ENCODE assay signal across 10 cellular contexts in the genomic region with DNA sequence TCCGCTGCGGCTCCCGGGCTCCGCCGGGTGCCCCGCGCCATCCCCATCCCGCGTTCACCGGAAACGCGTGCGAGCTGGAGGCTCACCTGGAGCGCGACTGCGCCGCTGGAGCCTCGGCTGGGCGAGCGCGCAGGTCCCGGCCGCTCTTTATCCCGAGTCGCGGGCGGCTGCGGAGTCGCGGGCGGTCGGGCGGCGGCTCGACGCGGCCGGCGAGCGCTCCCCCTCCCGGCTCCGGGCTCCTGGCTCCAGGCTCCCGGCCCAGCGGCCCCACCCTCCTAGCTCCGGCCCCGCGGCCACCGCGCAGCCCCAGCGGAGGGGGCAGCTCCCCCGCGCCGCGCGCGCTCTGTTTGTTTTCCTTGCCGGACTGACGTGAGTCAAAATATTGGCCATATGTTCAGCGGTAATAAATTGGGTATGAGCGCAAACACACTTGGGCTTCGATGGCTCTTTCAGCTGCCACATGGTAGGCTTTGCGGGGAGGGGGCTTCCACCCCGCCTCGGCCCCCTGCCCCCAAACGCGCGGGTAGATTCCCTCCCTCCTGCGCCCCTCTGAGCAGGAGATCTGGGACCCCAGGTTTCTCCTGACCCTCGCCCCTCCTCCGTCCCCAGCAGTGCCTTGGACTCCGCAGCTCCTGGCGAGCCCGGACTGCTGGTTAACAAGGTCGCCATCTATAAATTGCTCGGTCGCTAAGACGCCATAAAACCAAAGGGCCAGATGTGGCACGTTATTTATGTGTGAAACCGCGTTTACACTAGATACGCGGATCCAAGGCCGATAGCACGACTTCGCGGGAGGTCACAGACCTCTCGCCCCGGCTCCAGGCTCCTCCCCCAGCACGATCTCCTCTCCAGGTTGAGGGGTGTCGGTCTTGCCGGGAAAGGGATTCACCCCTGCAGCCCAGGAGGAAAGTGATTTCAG. TPM values are rescaled to one million over a fixed set of nuclear protein-coding genes. Genes with fewer than 3 reads are reported as not detected.
DNase-seq lines count a peak whose midpoint lies in the region; ATAC-seq and TF ChIP-seq lines count a peak whose summit lies in the region.
"Had no signal": no experiment of that assay in that cellular context is flagged by ENCODE, and none has a peak within 500 bp of the region (broad histone marks: within the 10 kb centered on the region; RNA-seq: fewer than 3 reads in every experiment).

No MANE protein-coding gene starts in this region.

- ATAC-seq in gastrocnemius medialis (no peak), HG02885 (IDR thresholded peaks at IDR 0.05; ENCODE audit: poor library complexity, unreplicated experiment) (no peak), HG02759 (IDR thresholded peaks at IDR 0.05; ENCODE audit: unreplicated experiment) (no peak)

- peak overlapping the region; percentile 17 for H3K4me3 Mint-ChIP-seq in T-helper 2 cell treated with Interferon-gamma antibody and Interleukin-4, amounts not matched to agents 5 μg/mL and 100 μg/mL, for 36 hours

- H3K4me3 ChIP-seq in iPS DF 6.9 (ENCODE audit: low read length) (peak overlapping the region; percentile 21; the same call in 1 of the 2 replicates), gastrocnemius medialis (peak overlapping the region in 3 of 4 donors; percentile 24 to 34 (median 29))

- DNase-seq in T-helper 2 cell treated with Interferon-gamma antibody and Interleukin-4, amounts not matched to agents 5 μg/mL and 100 μg/mL, for 36 hours (ENCODE audit: low spot score): no peak
- DNase-seq in T-helper 2 cell (no peak), SHP77 treated with DMSO at 0.1 percent for 48 hours (lab: John Stamatoyannopoulos, UW) (peak; percentile 84), iPS DF 6.9 (ENCODE audit: low read depth, low spot score) (no peak), gastrocnemius medialis (no peak), activated gamma-delta T cell treated with Interleukin-2 at 50 U/mL for 16 hours (no peak)
- DNase-seq: activated naive CD4-positive, alpha-beta T cell had no signal

- H3K27ac Mint-ChIP-seq in T-helper 2 cell treated with Interferon-gamma antibody and Interleukin-4, amounts not matched to agents 5 μg/mL and 100 μg/mL, for 36 hours: peak overlapping the region; percentile 74

- no peaks in the 10 kb centered on the region for H3K9me3 ChIP-seq in iPS DF 6.9 (ENCODE audit: control insufficient read depth, insufficient read depth, low read length)
- no peaks in the 10 kb centered on the region for H3K9me3 ChIP-seq in gastrocnemius medialis

- H3K4me1 Mint-ChIP-seq in T-helper 2 cell treated with Interferon-gamma antibody and Interleukin-4, amounts not matched to agents 5 μg/mL and 100 μg/mL, for 36 hours (ENCODE audit: low read depth): peaks cover 1% of the 10 kb centered on the region

- no peak for TF ChIP-seq CTCF in gastrocnemius medialis (IDR thresholded peaks at IDR 0.05 in 4 of 5, conservative IDR thresholded peaks at IDR 0.05 in 1 of 5)

- peaks cover 77% of the 10 kb centered on the region for H3K27me3 ChIP-seq in iPS DF 6.9 (ENCODE audit: control insufficient read depth, insufficient read depth, low read length)
- H3K27me3 ChIP-seq in gastrocnemius medialis: peaks cover 83 to 96% (median 85%) of the 10 kb centered on the region in 3 donors

- in situ Hi-C loops in gastrocnemius medialis (cut with MboI; ENCODE audit: low sequenced_read_pairs in 4 of 4): no loop called here

- H3K9me3 Mint-ChIP-seq in T-helper 2 cell treated with Interferon-gamma antibody and Interleukin-4, amounts not matched to agents 5 μg/mL and 100 μg/mL, for 36 hours: no peaks in the 10 kb centered on the region

- TF ChIP-seq POLR2A in gastrocnemius medialis (IDR thresholded peaks at IDR 0.05): no peak

- H3K36me3 ChIP-seq in iPS DF 6.9 (ENCODE audit: control insufficient read depth, insufficient read depth, low read length) (no peaks in the 10 kb centered on the region), gastrocnemius medialis (no peaks in the 10 kb centered on the region)

- intact Hi-C loops in gastrocnemius medialis (cut with DNase I; ENCODE audit: low total_unique reads): no loop called here

- H3K27ac ChIP-seq in iPS DF 6.9 (ENCODE audit: low read length): no peak overlapping the region
- no peak overlapping the region for H3K27ac ChIP-seq in gastrocnemius medialis

- H3K4me1 ChIP-seq in iPS DF 6.9 (ENCODE audit: control insufficient read depth, insufficient read depth, low read length) (peaks cover 3% of the 10 kb centered on the region), gastrocnemius medialis (peaks cover 5 to 18% of the 10 kb centered on the region in 2 donors)

- WGBS in iPS DF 6.9 (ENCODE audit: insufficient coverage, insufficient read length): no CpG with 5 or more reads among the region's 91 CpGs

- no peaks in the 10 kb centered on the region for H3K36me3 Mint-ChIP-seq in T-helper 2 cell treated with Interferon-gamma antibody and Interleukin-4, amounts not matched to agents 5 μg/mL and 100 μg/mL, for 36 hours (ENCODE audit: low read depth)

- peaks cover 87% of the 10 kb centered on the region for H3K27me3 Mint-ChIP-seq in T-helper 2 cell treated with Interferon-gamma antibody and Interleukin-4, amounts not matched to agents 5 μg/mL and 100 μg/mL, for 36 hours (ENCODE audit: low read depth)

RNA-seq across cellular contexts. Expression of gene NKX2-2, which starts 8.9 kb away (rescaled TPM):
- not detected for total RNA-seq in gastrocnemius medialis
- total RNA-seq: glomerular endothelial cell had no signal
